1 cellular context compared by ENCODE assay signal in the genomic region with DNA sequence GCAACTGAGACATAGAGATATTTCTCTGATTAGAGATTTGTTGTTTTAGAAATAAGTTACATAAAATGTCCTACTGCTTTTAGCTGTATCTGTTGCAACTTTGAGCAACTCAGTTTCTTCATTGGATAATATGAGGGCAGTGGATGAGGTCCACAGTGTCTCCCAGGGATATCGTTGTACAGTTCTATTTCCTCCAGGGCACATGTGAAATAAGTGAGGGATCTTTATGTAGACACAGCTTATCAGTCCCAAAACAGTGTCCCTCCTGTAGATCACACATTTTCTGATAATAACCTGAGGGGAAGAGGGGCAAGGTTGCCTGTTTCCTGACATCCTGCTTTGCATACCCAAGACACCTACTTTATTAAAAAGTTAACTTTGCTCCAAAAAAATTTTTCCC.
TF ChIP-seq lines count a peak whose summit lies in the region.

No MANE protein-coding gene starts in this region.

TF ChIP-seq in K562, 482 proteins besides CTCF, POLR2A, EP300 and RAD21 (continued from another document and continues in another):
- TF ChIP-seq, protein P1, sequence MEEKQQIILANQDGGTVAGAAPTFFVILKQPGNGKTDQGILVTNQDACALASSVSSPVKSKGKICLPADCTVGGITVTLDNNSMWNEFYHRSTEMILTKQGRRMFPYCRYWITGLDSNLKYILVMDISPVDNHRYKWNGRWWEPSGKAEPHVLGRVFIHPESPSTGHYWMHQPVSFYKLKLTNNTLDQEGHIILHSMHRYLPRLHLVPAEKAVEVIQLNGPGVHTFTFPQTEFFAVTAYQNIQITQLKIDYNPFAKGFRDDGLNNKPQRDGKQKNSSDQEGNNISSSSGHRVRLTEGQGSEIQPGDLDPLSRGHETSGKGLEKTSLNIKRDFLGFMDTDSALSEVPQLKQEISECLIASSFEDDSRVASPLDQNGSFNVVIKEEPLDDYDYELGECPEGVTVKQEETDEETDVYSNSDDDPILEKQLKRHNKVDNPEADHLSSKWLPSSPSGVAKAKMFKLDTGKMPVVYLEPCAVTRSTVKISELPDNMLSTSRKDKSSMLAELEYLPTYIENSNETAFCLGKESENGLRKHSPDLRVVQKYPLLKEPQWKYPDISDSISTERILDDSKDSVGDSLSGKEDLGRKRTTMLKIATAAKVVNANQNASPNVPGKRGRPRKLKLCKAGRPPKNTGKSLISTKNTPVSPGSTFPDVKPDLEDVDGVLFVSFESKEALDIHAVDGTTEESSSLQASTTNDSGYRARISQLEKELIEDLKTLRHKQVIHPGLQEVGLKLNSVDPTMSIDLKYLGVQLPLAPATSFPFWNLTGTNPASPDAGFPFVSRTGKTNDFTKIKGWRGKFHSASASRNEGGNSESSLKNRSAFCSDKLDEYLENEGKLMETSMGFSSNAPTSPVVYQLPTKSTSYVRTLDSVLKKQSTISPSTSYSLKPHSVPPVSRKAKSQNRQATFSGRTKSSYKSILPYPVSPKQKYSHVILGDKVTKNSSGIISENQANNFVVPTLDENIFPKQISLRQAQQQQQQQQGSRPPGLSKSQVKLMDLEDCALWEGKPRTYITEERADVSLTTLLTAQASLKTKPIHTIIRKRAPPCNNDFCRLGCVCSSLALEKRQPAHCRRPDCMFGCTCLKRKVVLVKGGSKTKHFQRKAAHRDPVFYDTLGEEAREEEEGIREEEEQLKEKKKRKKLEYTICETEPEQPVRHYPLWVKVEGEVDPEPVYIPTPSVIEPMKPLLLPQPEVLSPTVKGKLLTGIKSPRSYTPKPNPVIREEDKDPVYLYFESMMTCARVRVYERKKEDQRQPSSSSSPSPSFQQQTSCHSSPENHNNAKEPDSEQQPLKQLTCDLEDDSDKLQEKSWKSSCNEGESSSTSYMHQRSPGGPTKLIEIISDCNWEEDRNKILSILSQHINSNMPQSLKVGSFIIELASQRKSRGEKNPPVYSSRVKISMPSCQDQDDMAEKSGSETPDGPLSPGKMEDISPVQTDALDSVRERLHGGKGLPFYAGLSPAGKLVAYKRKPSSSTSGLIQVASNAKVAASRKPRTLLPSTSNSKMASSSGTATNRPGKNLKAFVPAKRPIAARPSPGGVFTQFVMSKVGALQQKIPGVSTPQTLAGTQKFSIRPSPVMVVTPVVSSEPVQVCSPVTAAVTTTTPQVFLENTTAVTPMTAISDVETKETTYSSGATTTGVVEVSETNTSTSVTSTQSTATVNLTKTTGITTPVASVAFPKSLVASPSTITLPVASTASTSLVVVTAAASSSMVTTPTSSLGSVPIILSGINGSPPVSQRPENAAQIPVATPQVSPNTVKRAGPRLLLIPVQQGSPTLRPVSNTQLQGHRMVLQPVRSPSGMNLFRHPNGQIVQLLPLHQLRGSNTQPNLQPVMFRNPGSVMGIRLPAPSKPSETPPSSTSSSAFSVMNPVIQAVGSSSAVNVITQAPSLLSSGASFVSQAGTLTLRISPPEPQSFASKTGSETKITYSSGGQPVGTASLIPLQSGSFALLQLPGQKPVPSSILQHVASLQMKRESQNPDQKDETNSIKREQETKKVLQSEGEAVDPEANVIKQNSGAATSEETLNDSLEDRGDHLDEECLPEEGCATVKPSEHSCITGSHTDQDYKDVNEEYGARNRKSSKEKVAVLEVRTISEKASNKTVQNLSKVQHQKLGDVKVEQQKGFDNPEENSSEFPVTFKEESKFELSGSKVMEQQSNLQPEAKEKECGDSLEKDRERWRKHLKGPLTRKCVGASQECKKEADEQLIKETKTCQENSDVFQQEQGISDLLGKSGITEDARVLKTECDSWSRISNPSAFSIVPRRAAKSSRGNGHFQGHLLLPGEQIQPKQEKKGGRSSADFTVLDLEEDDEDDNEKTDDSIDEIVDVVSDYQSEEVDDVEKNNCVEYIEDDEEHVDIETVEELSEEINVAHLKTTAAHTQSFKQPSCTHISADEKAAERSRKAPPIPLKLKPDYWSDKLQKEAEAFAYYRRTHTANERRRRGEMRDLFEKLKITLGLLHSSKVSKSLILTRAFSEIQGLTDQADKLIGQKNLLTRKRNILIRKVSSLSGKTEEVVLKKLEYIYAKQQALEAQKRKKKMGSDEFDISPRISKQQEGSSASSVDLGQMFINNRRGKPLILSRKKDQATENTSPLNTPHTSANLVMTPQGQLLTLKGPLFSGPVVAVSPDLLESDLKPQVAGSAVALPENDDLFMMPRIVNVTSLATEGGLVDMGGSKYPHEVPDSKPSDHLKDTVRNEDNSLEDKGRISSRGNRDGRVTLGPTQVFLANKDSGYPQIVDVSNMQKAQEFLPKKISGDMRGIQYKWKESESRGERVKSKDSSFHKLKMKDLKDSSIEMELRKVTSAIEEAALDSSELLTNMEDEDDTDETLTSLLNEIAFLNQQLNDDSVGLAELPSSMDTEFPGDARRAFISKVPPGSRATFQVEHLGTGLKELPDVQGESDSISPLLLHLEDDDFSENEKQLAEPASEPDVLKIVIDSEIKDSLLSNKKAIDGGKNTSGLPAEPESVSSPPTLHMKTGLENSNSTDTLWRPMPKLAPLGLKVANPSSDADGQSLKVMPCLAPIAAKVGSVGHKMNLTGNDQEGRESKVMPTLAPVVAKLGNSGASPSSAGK (IDR thresholded peaks at IDR 0.05) = 0 out of 2 replicates have a peak, but pooled peaks have one; percentile 43
- TF ChIP-seq CREM (IDR thresholded peaks at IDR 0.05; ENCODE audit: low read depth) (no peak), ARNT (IDR thresholded peaks at IDR 0.05) (0 out of 4 replicates have a peak, but pooled peaks of 1 of the 2 experiments have one; percentile 54), CBX8 (IDR thresholded peaks at IDR 0.05; ENCODE audit: borderline replicate concordance, extremely low read depth, low read depth, low read length, poor library complexity, severe bottlenecking) (no peak), TRIM24 (IDR thresholded peaks at IDR 0.05) (peak; percentile 83 to 92), TAF7 (tag; IDR thresholded peaks at IDR 0.05) (no peak), BCL6 (CRISPR knock-in tag; IDR thresholded peaks at IDR 0.05) (no peak), BRD9 (IDR thresholded peaks at IDR 0.05; ENCODE audit: low read depth, partially characterized antibody) (no peak), CSDE1 (IDR thresholded peaks at IDR 0.05) (no peak), TBL1XR1 (IDR thresholded peaks at IDR 0.05; ENCODE audit: low read length in 2 of 2) (peak in 1 of 2 experiments; percentile 75; a peak in 1 of 4 replicates), HLTF (IDR thresholded peaks at IDR 0.05) (no peak), TEAD4 (IDR thresholded peaks at IDR 0.05; ENCODE audit: low read length) (peak; percentile 90), TEAD4 (CRISPR knock-in tag; IDR thresholded peaks at IDR 0.05; ENCODE audit: borderline replicate concordance) (no peak), ZNF41 (CRISPR knock-in tag; conservative IDR thresholded peaks at IDR 0.05) (no peak), TAF9B (IDR thresholded peaks at IDR 0.05; ENCODE audit: partially characterized antibody) (no peak), SMAD4 (CRISPR knock-in tag; conservative IDR thresholded peaks at IDR 0.05) (peak; percentile 59; the same call in 1 of the 2 replicates), HCFC1 (IDR thresholded peaks at IDR 0.05; ENCODE audit: low read depth, low read length) (no peak), IFI16 (CRISPR knock-in tag; IDR thresholded peaks at IDR 0.05) (no peak), KLF13 (tag; IDR thresholded peaks at IDR 0.05; ENCODE audit: borderline replicate concordance, low read depth) (no peak), SNRNP70 (optimal IDR thresholded peaks at IDR 0.05; ENCODE audit: low read depth, low read length) (no peak), FOXP1 (CRISPR knock-in tag; IDR thresholded peaks at IDR 0.05) (no peak), ASH1L (IDR thresholded peaks at IDR 0.05; ENCODE audit: borderline replicate concordance, low read depth, partially characterized antibody) (no peak), ZNF133 (CRISPR knock-in tag; IDR thresholded peaks at IDR 0.05) (no peak), RAD51 (IDR thresholded peaks at IDR 0.05; ENCODE audit: borderline replicate concordance, low read depth) (no peak)
- TF ChIP-seq, protein P2, sequence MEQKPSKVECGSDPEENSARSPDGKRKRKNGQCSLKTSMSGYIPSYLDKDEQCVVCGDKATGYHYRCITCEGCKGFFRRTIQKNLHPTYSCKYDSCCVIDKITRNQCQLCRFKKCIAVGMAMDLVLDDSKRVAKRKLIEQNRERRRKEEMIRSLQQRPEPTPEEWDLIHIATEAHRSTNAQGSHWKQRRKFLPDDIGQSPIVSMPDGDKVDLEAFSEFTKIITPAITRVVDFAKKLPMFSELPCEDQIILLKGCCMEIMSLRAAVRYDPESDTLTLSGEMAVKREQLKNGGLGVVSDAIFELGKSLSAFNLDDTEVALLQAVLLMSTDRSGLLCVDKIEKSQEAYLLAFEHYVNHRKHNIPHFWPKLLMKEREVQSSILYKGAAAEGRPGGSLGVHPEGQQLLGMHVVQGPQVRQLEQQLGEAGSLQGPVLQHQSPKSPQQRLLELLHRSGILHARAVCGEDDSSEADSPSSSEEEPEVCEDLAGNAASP (IDR thresholded peaks at IDR 0.05) = no peak
- TF ChIP-seq, protein P3, sequence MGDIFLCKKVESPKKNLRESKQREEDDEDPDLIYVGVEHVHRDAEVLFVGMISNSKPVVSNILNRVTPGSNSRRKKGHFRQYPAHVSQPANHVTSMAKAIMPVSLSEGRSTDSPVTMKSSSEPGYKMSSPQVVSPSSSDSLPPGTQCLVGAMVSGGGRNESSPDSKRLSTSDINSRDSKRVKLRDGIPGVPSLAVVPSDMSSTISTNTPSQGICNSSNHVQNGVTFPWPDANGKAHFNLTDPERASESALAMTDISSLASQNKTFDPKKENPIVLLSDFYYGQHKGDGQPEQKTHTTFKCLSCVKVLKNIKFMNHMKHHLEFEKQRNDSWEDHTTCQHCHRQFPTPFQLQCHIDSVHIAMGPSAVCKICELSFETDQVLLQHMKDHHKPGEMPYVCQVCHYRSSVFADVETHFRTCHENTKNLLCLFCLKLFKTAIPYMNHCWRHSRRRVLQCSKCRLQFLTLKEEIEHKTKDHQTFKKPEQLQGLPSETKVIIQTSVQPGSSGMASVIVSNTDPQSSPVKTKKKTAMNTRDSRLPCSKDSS (IDR thresholded peaks at IDR 0.05; ENCODE audit: low read depth, partially characterized antibody) = no peak
- TF ChIP-seq, protein P4, sequence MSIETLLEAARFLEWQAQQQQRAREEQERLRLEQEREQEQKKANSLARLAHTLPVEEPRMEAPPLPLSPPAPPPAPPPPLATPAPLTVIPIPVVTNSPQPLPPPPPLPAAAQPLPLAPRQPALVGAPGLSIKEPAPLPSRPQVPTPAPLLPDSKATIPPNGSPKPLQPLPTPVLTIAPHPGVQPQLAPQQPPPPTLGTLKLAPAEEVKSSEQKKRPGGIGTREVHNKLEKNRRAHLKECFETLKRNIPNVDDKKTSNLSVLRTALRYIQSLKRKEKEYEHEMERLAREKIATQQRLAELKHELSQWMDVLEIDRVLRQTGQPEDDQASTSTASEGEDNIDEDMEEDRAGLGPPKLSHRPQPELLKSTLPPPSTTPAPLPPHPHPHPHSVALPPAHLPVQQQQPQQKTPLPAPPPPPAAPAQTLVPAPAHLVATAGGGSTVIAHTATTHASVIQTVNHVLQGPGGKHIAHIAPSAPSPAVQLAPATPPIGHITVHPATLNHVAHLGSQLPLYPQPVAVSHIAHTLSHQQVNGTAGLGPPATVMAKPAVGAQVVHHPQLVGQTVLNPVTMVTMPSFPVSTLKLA (conservative IDR thresholded peaks at IDR 0.05) = peak; percentile 23 to 32; a peak in 1 of 4 replicates
- TF ChIP-seq, protein P5, sequence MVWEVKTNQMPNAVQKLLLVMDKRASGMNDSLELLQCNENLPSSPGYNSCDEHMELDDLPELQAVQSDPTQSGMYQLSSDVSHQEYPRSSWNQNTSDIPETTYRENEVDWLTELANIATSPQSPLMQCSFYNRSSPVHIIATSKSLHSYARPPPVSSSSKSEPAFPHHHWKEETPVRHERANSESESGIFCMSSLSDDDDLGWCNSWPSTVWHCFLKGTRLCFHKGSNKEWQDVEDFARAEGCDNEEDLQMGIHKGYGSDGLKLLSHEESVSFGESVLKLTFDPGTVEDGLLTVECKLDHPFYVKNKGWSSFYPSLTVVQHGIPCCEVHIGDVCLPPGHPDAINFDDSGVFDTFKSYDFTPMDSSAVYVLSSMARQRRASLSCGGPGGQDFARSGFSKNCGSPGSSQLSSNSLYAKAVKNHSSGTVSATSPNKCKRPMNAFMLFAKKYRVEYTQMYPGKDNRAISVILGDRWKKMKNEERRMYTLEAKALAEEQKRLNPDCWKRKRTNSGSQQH (CRISPR knock-in tag; IDR thresholded peaks at IDR 0.05) = no peak
- TF ChIP-seq, protein P6, sequence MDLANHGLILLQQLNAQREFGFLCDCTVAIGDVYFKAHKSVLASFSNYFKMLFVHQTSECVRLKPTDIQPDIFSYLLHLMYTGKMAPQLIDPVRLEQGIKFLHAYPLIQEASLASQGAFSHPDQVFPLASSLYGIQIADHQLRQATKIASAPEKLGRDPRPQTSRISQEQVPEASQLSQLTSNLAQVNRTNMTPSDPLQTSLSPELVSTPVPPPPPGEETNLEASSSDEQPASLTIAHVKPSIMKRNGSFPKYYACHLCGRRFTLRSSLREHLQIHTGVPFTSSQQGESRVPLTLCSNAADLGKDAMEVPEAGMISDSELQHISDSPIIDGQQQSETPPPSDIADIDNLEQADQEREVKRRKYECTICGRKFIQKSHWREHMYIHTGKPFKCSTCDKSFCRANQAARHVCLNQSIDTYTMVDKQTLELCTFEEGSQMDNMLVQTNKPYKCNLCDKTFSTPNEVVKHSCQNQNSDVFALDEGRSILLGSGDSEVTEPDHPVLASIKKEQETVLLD (IDR thresholded peaks at IDR 0.05) = no peak
- TF ChIP-seq, protein P7, sequence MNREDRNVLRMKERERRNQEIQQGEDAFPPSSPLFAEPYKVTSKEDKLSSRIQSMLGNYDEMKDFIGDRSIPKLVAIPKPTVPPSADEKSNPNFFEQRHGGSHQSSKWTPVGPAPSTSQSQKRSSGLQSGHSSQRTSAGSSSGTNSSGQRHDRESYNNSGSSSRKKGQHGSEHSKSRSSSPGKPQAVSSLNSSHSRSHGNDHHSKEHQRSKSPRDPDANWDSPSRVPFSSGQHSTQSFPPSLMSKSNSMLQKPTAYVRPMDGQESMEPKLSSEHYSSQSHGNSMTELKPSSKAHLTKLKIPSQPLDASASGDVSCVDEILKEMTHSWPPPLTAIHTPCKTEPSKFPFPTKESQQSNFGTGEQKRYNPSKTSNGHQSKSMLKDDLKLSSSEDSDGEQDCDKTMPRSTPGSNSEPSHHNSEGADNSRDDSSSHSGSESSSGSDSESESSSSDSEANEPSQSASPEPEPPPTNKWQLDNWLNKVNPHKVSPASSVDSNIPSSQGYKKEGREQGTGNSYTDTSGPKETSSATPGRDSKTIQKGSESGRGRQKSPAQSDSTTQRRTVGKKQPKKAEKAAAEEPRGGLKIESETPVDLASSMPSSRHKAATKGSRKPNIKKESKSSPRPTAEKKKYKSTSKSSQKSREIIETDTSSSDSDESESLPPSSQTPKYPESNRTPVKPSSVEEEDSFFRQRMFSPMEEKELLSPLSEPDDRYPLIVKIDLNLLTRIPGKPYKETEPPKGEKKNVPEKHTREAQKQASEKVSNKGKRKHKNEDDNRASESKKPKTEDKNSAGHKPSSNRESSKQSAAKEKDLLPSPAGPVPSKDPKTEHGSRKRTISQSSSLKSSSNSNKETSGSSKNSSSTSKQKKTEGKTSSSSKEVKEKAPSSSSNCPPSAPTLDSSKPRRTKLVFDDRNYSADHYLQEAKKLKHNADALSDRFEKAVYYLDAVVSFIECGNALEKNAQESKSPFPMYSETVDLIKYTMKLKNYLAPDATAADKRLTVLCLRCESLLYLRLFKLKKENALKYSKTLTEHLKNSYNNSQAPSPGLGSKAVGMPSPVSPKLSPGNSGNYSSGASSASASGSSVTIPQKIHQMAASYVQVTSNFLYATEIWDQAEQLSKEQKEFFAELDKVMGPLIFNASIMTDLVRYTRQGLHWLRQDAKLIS (CRISPR knock-in tag; IDR thresholded peaks at IDR 0.05) = no peak
- TF ChIP-seq, protein P8, sequence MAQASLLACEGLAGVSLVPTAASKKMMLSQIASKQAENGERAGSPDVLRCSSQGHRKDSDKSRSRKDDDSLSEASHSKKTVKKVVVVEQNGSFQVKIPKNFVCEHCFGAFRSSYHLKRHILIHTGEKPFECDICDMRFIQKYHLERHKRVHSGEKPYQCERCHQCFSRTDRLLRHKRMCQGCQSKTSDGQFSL (CRISPR knock-in tag; IDR thresholded peaks at IDR 0.05) = no peak
- TF ChIP-seq, protein P8 (tag; IDR thresholded peaks at IDR 0.05) = no peak
